ENCODE assay signal across 8 cellular contexts in genomic region chr14:91060472-91061308, GRCh38. TPM values are rescaled to one million over a fixed set of nuclear protein-coding genes. Genes with fewer than 3 reads are reported as not detected.
A peak's percentile ranks its signal among the peaks of the same experiment; 100 is the strongest.
DNase-seq lines count a peak whose midpoint lies in the region; ATAC-seq, FAIRE-seq and TF ChIP-seq lines count a peak whose summit lies in the region.

TSS of gene RPS6KA5 (minus strand) at chr14:91060641. CDS start at chr14:91060434, 207 bp downstream.

- peaks cover 6% of the 10 kb centered on the region for H3K4me1 ChIP-seq in body of pancreas

- DNase-seq in NCI-H2107 treated with DMSO at 0.1 percent for 48 hours (lab: John Stamatoyannopoulos, UW; ENCODE audit: unreplicated experiment) (peak; percentile 100), body of pancreas (peak; percentile 100), iPS DF 19.7 (ENCODE audit: low read depth, low spot score) (peak; percentile 99), sciatic nerve (ENCODE audit: low spot score) (peak; percentile 100)

- 0 to 1% methylated on average over 31 to 69 of the region's 69 CpGs for WGBS in body of pancreas, 2 donors

- no peaks in the 10 kb centered on the region for H3K27me3 ChIP-seq in body of pancreas

- FAIRE-seq in TTC549 (lab: Jason Lieb, UNC) = peak; percentile 97

- peak; percentile 81 to 94 (median 92) for TF ChIP-seq POLR2A in body of pancreas (IDR thresholded peaks at IDR 0.05)

- H3K36me3 ChIP-seq in body of pancreas (replicated peaks in 1 of 2; ENCODE audit: insufficient read depth in 1 of 2, low read depth in 2 of 2) = no peaks in the 10 kb centered on the region

- peak within 1 kb of the TSS; percentile 60 to 74 for H3K4me3 ChIP-seq in body of pancreas

- ATAC-seq in GM18520 (IDR thresholded peaks at IDR 0.05; ENCODE audit: unreplicated experiment) (peak; percentile 83), HG03064 (IDR thresholded peaks at IDR 0.05; ENCODE audit: low read depth, unreplicated experiment) (peak; percentile 87), body of pancreas (peak; percentile 93), sciatic nerve (peak; percentile 98)

- intact Hi-C loops in body of pancreas (cut with DNase I) = loop anchor here (10.0 kb wide), 1 partner anchor 104 kb away; no protein-coding TSS in a partner anchor
- intact Hi-C loops in sciatic nerve (cut with DNase I) = no loop called here

- TF ChIP-seq CTCF in 22Rv1 (IDR thresholded peaks at IDR 0.05) (peak; percentile 37), body of pancreas (IDR thresholded peaks at IDR 0.05) (peak in 3 of 7 experiments; percentile 17 to 47 (median 38))

- H3K27ac ChIP-seq in 22Rv1 (peak within 1 kb of the TSS; percentile 90), body of pancreas (peak within 1 kb of the TSS; percentile 76 to 97 (median 94))

- H3K9me3 ChIP-seq in body of pancreas = no peaks in the 10 kb centered on the region

RNA-seq across cellular contexts. Expression of gene RPS6KA5, which starts in this region (rescaled TPM):
- total RNA-seq in body of pancreas (1 to 10 TPM in 1 of 2 donors, under 1 TPM in 1; 0.66 to 2.9 TPM), sciatic nerve (30.4 TPM)

Comparison
In these comparisons a context has a peak if more than half of its experiments do, and no peak if none do; other contexts are left out.
1. Peak in every context shown above with its lines: DNase-seq, ATAC-seq, H3K4me3 ChIP-seq and H3K27ac ChIP-seq.